ENCODE assay signal across 24 cellular contexts in genomic region chr2:217986256-217986961, GRCh38. TPM values are rescaled to one million over a fixed set of nuclear protein-coding genes. Genes with fewer than 3 reads are reported as not detected.
DNase-seq lines count a peak whose midpoint lies in the region; ATAC-seq and TF ChIP-seq lines count a peak whose summit lies in the region.
"Had no signal": no experiment of that assay in that cellular context is flagged by ENCODE, and none has a peak within 500 bp of the region (broad histone marks: within the 10 kb centered on the region; RNA-seq: fewer than 3 reads in every experiment).

No MANE protein-coding gene starts in this region.

- no peak overlapping the region for H2BK15ac ChIP-seq in mesendoderm (replicated peaks; ENCODE audit: low read depth)

- TF ChIP-seq EP300 in sigmoid colon (IDR thresholded peaks at IDR 0.05), result no peak

- H3K18ac ChIP-seq in mesendoderm (ENCODE audit: low read length), result no peak overlapping the region

- DNase-seq in cardiac septum (ENCODE audit: low spot score), result peak; percentile 63
- DNase-seq in Right ventricle myocardium superior, result no peak
- peak in 2 of 3 donors; percentile 6 to 28 for DNase-seq in mucosa of descending colon
- DNase-seq in sigmoid colon, result peak; percentile 53
- peak; percentile 32 to 50 for DNase-seq in uterus
- no peak for DNase-seq in WERI-Rb-1
- no peak for DNase-seq in mesendoderm
- DNase-seq: 8988T, ACHN, BE2C, DMS153, DND-41, KBM-7, MG63, NCI-H1417, NCI-H1694 treated with DMSO at 0.1 percent for 48 hours, NCI-H2081, NCI-H2227 treated with DMSO at 0.1 percent for 48 hours, NCI-H510A, NCI-H69, RPMI8226, SHP77 treated with DMSO at 0.1 percent for 48 hours had no signal

- H3K23ac ChIP-seq in mesendoderm (ENCODE audit: low read length), result no peak overlapping the region

- 93% methylated on average over 16 of the region's 16 CpGs for WGBS in sigmoid colon, 2 donors
- WGBS in mesendoderm (ENCODE audit: extremely low coverage, insufficient coverage, low lambda C conversion rate), result no CpG with 5 or more reads among the region's 16 CpGs

- no peak overlapping the region for H4K8ac ChIP-seq in mesendoderm (ENCODE audit: low read depth, low read length)

- H2BK120ac ChIP-seq in mesendoderm (ENCODE audit: low read depth, low read length), result no peak overlapping the region

- no peaks in the 10 kb centered on the region for H3K79me1 ChIP-seq in mesendoderm (ENCODE audit: low read length)

- no peak overlapping the region for H3K56ac ChIP-seq in mesendoderm (ENCODE audit: low read length)

- H4K5ac ChIP-seq in mesendoderm (ENCODE audit: low read length), result no peak overlapping the region

- no peak for ATAC-seq in Right ventricle myocardium superior (ENCODE audit: poor library complexity)
- no peak for ATAC-seq in mucosa of descending colon
- ATAC-seq in HG02610 (IDR thresholded peaks at IDR 0.05; ENCODE audit: unreplicated experiment), result no peak
- ATAC-seq: HepG2 had no signal

- H3K4me3 ChIP-seq in mucosa of descending colon (no peak overlapping the region), sigmoid colon (no peak overlapping the region), uterus (no peak overlapping the region), WERI-Rb-1 (ENCODE audit: low read depth, low read length) (no peak overlapping the region), mesendoderm (ENCODE audit: low read length) (no peak overlapping the region)
- H3K4me3 ChIP-seq: MG63 had no signal

- TF ChIP-seq CTCF in mucosa of descending colon (IDR thresholded peaks at IDR 0.05) (no peak), sigmoid colon (IDR thresholded peaks at IDR 0.05) (no peak), uterus (IDR thresholded peaks at IDR 0.05) (no peak), WERI-Rb-1 (IDR thresholded peaks at IDR 0.05; ENCODE audit: low read depth, low read length) (no peak)

- H3K9me3 ChIP-seq in mucosa of descending colon, result no peaks in the 10 kb centered on the region
- no peaks in the 10 kb centered on the region for H3K9me3 ChIP-seq in sigmoid colon
- no peaks in the 10 kb centered on the region for H3K9me3 ChIP-seq in uterus
- H3K9me3 ChIP-seq in WERI-Rb-1 (ENCODE audit: severe bottlenecking), result no peaks in the 10 kb centered on the region
- H3K9me3 ChIP-seq: BE2C, MG63 had no signal

- H3K4me1 ChIP-seq in mucosa of descending colon (ENCODE audit: low read depth) (peaks cover 11% of the 10 kb centered on the region), sigmoid colon (peaks cover 0 to 23% (median 17%) of the 10 kb centered on the region in 4 donors), uterus (peaks cover 0 to 16% of the 10 kb centered on the region in 2 donors), mesendoderm (ENCODE audit: control insufficient read depth, low read depth, low read length) (peaks cover 4% of the 10 kb centered on the region)

- TF ChIP-seq POLR2A in sigmoid colon (IDR thresholded peaks at IDR 0.05) (no peak), uterus (IDR thresholded peaks at IDR 0.05) (no peak)

- no peak overlapping the region for H3K9ac ChIP-seq in mesendoderm (ENCODE audit: low read length)

- H3K4ac ChIP-seq in mesendoderm (ENCODE audit: low read depth, low read length), result no peak overlapping the region

- no peak overlapping the region for H3K4me2 ChIP-seq in mesendoderm (ENCODE audit: low read length)

- peak overlapping the region in 2 of 4 donors; percentile 25 to 81 for H3K27ac ChIP-seq in sigmoid colon
- peak overlapping the region; percentile 13 to 29 for H3K27ac ChIP-seq in uterus
- no peak overlapping the region for H3K27ac ChIP-seq in WERI-Rb-1
- no peak overlapping the region for H3K27ac ChIP-seq in mesendoderm (ENCODE audit: low read depth, low read length)

- H3K27me3 ChIP-seq in sigmoid colon (no peaks in the 10 kb centered on the region), uterus (no peaks in the 10 kb centered on the region), WERI-Rb-1 (ENCODE audit: insufficient read depth, low read depth, severe bottlenecking) (no peaks in the 10 kb centered on the region), mesendoderm (ENCODE audit: insufficient read depth, low read length, poor library complexity) (no peaks in the 10 kb centered on the region)
- H3K27me3 ChIP-seq: BE2C, MG63 had no signal

- H3K36me3 ChIP-seq in mucosa of descending colon (ENCODE audit: low read depth) (no peaks in the 10 kb centered on the region), sigmoid colon (no peaks in the 10 kb centered on the region), uterus (no peaks in the 10 kb centered on the region), WERI-Rb-1 (no peaks in the 10 kb centered on the region), mesendoderm (ENCODE audit: control insufficient read depth, insufficient read depth, low read length) (no peaks in the 10 kb centered on the region)

- no peak overlapping the region for H2BK5ac ChIP-seq in mesendoderm (ENCODE audit: low read length)

- intact Hi-C loops in cardiac septum (cut with DNase I) (loop anchor here (5.0 kb wide), 1 partner anchor 84 kb away; no protein-coding TSS in a partner anchor), Right ventricle myocardium superior (cut with DNase I) (loop anchor here (5.0 kb wide), 1 partner anchor 99 kb away; no protein-coding TSS in a partner anchor), mucosa of descending colon (cut with DNase I, micrococcal nuclease) (loop anchor here (10.0 kb wide), 2 partner anchors 102 to 182 kb away; no protein-coding TSS in a partner anchor), sigmoid colon (cut with DNase I) (no loop called here), uterus (cut with DNase I; ENCODE audit: low total_unique reads) (loop anchor here (5.0 kb wide), 1 partner anchor 99 kb away; no protein-coding TSS in a partner anchor)

- H3K79me2 ChIP-seq in mesendoderm (ENCODE audit: control insufficient read depth, insufficient read depth, low read length), result no peaks in the 10 kb centered on the region

- H2AK5ac ChIP-seq in mesendoderm (ENCODE audit: low read length), result no peak overlapping the region

RNA-seq across cellular contexts. Expression of gene TNS1, which starts 16.4 kb away (rescaled TPM):
- total RNA-seq in cardiac septum (870 TPM), Right ventricle myocardium superior (722 TPM), mucosa of descending colon (1,000 to 10,000 TPM in 1 of 3 donors, 100 to 1,000 TPM in 1, 10 to 100 TPM in 1; 43.8 to 1,458 (median 121) TPM), sigmoid colon (1,000 to 10,000 TPM in 2 of 4 donors, 100 to 1,000 TPM in 2; 444 to 1,607 (median 968) TPM), uterus (1,000 to 10,000 TPM in 1 of 4 donors, 100 to 1,000 TPM in 3; 144 to 1,338 (median 313) TPM)
- polyA plus RNA-seq in sigmoid colon, result 10 to 100 TPM in 2 of 3 donors, 1 to 10 TPM in 1; 3.7 to 57.2 (median 13.8) TPM
- 1.7 TPM for polyA plus RNA-seq in mesendoderm (2013, experiment 1 of 2)
- polyA plus RNA-seq in mesendoderm (2013, experiment 2 of 2), result 2.4 TPM

Comparison
In these comparisons a context has a peak if more than half of its experiments do, and no peak if none do; other contexts are left out.
1. DNase-seq: peak in cardiac septum (single experiment), mucosa of descending colon (2 of 3), sigmoid colon (single experiment) and uterus (2 of 2); none in Right ventricle myocardium superior (single experiment), WERI-Rb-1 (single experiment) and mesendoderm (single experiment).
2. H3K27ac ChIP-seq: peak in uterus (2 of 2); none in WERI-Rb-1 (single experiment) and mesendoderm (single experiment).